ENCODE assay signal across 22 cellular contexts in genomic region chr11:116955548-116955947, GRCh38.
DNase-seq lines count a peak whose midpoint lies in the region; ATAC-seq and TF ChIP-seq lines count a peak whose summit lies in the region.
"Had no signal": no experiment of that assay in that cellular context is flagged by ENCODE, and none has a peak within 500 bp of the region (broad histone marks: within the 10 kb centered on the region; RNA-seq: fewer than 3 reads in every experiment).

No MANE protein-coding gene starts in this region.

- H3K27me3 Mint-ChIP-seq in CD4-positive, CD25-positive, alpha-beta regulatory T cell: no peaks in the 10 kb centered on the region
- H3K27me3 Mint-ChIP-seq in effector memory CD8-positive, alpha-beta T cell: no peaks in the 10 kb centered on the region
- no peaks in the 10 kb centered on the region for H3K27me3 Mint-ChIP-seq in natural killer cell (ENCODE audit: low read depth in 2 of 2)

- H3K4me3 ChIP-seq in CD4-positive, CD25-positive, alpha-beta regulatory T cell (ENCODE audit: low read depth, low read length): peak overlapping the region; percentile 43
- H3K4me3 ChIP-seq in Loucy (ENCODE audit: low read length, poor library complexity, severe bottlenecking) (no peak overlapping the region), tibial nerve (no peak overlapping the region)
- H3K4me3 ChIP-seq: hepatocyte, prostate gland, testis had no signal

- H3K4me3 Mint-ChIP-seq in CD4-positive, CD25-positive, alpha-beta regulatory T cell: no peak overlapping the region
- peak overlapping the region; percentile 40 to 60 for H3K4me3 Mint-ChIP-seq in effector memory CD8-positive, alpha-beta T cell
- no peak overlapping the region for H3K4me3 Mint-ChIP-seq in natural killer cell
- H3K4me3 Mint-ChIP-seq: activated T-cell treated with anti-CD3 and anti-CD28 coated beads, Interleukin-2, amount 50 U/mL, for 72 hours; HFFc6; neural crest cell had no signal

- peak overlapping the region in 1 of 3 donors; percentile 74 for H3K27ac Mint-ChIP-seq in CD4-positive, CD25-positive, alpha-beta regulatory T cell
- peak overlapping the region; percentile 88 to 95 for H3K27ac Mint-ChIP-seq in effector memory CD8-positive, alpha-beta T cell
- peak overlapping the region; percentile 85 to 87 for H3K27ac Mint-ChIP-seq in natural killer cell
- H3K27ac Mint-ChIP-seq: activated naive CD4-positive, alpha-beta T cell treated with anti-CD3 and anti-CD28 coated beads, Interleukin-2, amount 50 U/mL, for 72 hours; activated T-cell treated with anti-CD3 and anti-CD28 coated beads, Interleukin-2, amount 50 U/mL, for 72 hours; HFFc6 had no signal

- H3K9ac ChIP-seq in Loucy (ENCODE audit: low read depth, low read length, poor library complexity, severe bottlenecking): peak overlapping the region; percentile 1

- DNase-seq in CD4-positive, CD25-positive, alpha-beta regulatory T cell: peak in 1 of 3 donors; percentile 34
- DNase-seq in effector memory CD8-positive, alpha-beta T cell: peak in 2 of 3 experiments; percentile 11 to 23
- no peak for DNase-seq in natural killer cell
- DNase-seq in amniotic stem cell (lab: John Stamatoyannopoulos, UW): no peak
- no peak for DNase-seq in DMS 273 treated with DMSO at 0.1 percent for 48 hours (lab: John Stamatoyannopoulos, UW)
- DNase-seq in tibial nerve (ENCODE audit: low spot score in 2 of 2): no peak
- DNase-seq: activated CD4-positive, alpha-beta T cell treated with anti-CD3 and anti-CD28 coated beads, Interleukin-2, amount 50 U/mL, for 48 hours; activated T-cell treated with anti-CD3 and anti-CD28 coated beads, Interleukin-2, amount 50 U/mL, for 72 hours; cortex of kidney; DND-41; HFFc6; KBM-7; NCI-H1930; T-helper 1 cell; testis had no signal

- 81 to 90% methylated on average over 3 of the region's 3 CpGs for WGBS in tibial nerve, 2 donors

- H3K4me1 Mint-ChIP-seq in CD4-positive, CD25-positive, alpha-beta regulatory T cell: peaks cover 28 to 49% (median 36%) of the 10 kb centered on the region in 4 donors
- H3K4me1 Mint-ChIP-seq in effector memory CD8-positive, alpha-beta T cell (ENCODE audit: low read depth in 2 of 2): peaks cover 25 to 56% of the 10 kb centered on the region in 2 donors
- peaks cover 44 to 46% of the 10 kb centered on the region in 2 donors for H3K4me1 Mint-ChIP-seq in natural killer cell

- H2AFZ ChIP-seq in Loucy (ENCODE audit: low read length): no peak overlapping the region
- H2AFZ ChIP-seq: hepatocyte had no signal

- no peaks in the 10 kb centered on the region for H3K27me3 ChIP-seq in CD4-positive, CD25-positive, alpha-beta regulatory T cell (ENCODE audit: control insufficient read depth, insufficient read depth, low read length)
- H3K27me3 ChIP-seq in Loucy (ENCODE audit: insufficient read depth, low read length, poor library complexity, severe bottlenecking) (no peaks in the 10 kb centered on the region), tibial nerve (no peaks in the 10 kb centered on the region)
- H3K27me3 ChIP-seq: hepatocyte, testis had no signal

- peak in 1 of 2 donors; percentile 47 for ATAC-seq in CD4-positive, CD25-positive, alpha-beta regulatory T cell (ENCODE audit: low read depth in 2 of 2)
- peak; percentile 63 for ATAC-seq in effector memory CD8-positive, alpha-beta T cell (replicated peaks)
- ATAC-seq in natural killer cell: peak; percentile 52 to 62 (median 52)
- ATAC-seq in HG02840 (IDR thresholded peaks at IDR 0.05; ENCODE audit: low FRiP score, unreplicated experiment): no peak
- ATAC-seq: activated naive CD4-positive, alpha-beta T cell treated with anti-CD3 and anti-CD28 coated beads, Interleukin-2, amount 50 U/mL, for 72 hours; activated T-cell treated with anti-CD3 and anti-CD28 coated beads, Interleukin-2, amount 50 U/mL, for 72 hours had no signal

- TF ChIP-seq CTCF in Loucy (conservative IDR thresholded peaks at IDR 0.05; ENCODE audit: low read length): no peak
- no peak for TF ChIP-seq CTCF in natural killer cell (IDR thresholded peaks at IDR 0.05)
- no peak for TF ChIP-seq CTCF in tibial nerve (IDR thresholded peaks at IDR 0.05)

- peak overlapping the region; percentile 59 for H3K4me2 ChIP-seq in Loucy (ENCODE audit: low read depth, low read length, poor library complexity, severe bottlenecking)
- H3K4me2 ChIP-seq: hepatocyte had no signal

- no peak for TF ChIP-seq EP300 in tibial nerve (IDR thresholded peaks at IDR 0.05)

- peaks cover 25% of the 10 kb centered on the region; the same call in 1 of the 2 replicates for H3K79me2 ChIP-seq in Loucy (ENCODE audit: insufficient read depth, low read length)

- H3K4me1 ChIP-seq in CD4-positive, CD25-positive, alpha-beta regulatory T cell (ENCODE audit: control insufficient read depth, insufficient read depth, low read length, poor library complexity, severe bottlenecking): peaks cover 29% of the 10 kb centered on the region
- peaks cover 40% of the 10 kb centered on the region for H3K4me1 ChIP-seq in Loucy (ENCODE audit: insufficient read depth, low read length, poor library complexity, severe bottlenecking)
- peaks cover 0 to 50% (median 2%) of the 10 kb centered on the region in 4 donors for H3K4me1 ChIP-seq in tibial nerve
- H3K4me1 ChIP-seq: prostate gland, testis had no signal

- H4K20me1 ChIP-seq in Loucy (ENCODE audit: insufficient read depth, low read length, poor library complexity, severe bottlenecking): no peaks in the 10 kb centered on the region

- no peaks in the 10 kb centered on the region for H3K9me2 ChIP-seq in Loucy (replicated peaks; ENCODE audit: low read depth, low read length)

- peak overlapping the region; percentile 65 for H3K27ac ChIP-seq in CD4-positive, CD25-positive, alpha-beta regulatory T cell (ENCODE audit: insufficient read depth, low read length, poor library complexity, severe bottlenecking)
- peak overlapping the region in 1 of 4 donors; percentile 22 for H3K27ac ChIP-seq in tibial nerve
- H3K27ac ChIP-seq: hepatocyte, prostate gland, RWPE1, testis had no signal

- TF ChIP-seq POLR2A in tibial nerve (IDR thresholded peaks at IDR 0.05): no peak

- H3F3A ChIP-seq in Loucy (ENCODE audit: low read depth): peaks cover 5% of the 10 kb centered on the region; the same call in 1 of the 2 replicates

- no peaks in the 10 kb centered on the region for H3K9me3 Mint-ChIP-seq in CD4-positive, CD25-positive, alpha-beta regulatory T cell
- H3K9me3 Mint-ChIP-seq in effector memory CD8-positive, alpha-beta T cell: no peaks in the 10 kb centered on the region
- no peaks in the 10 kb centered on the region for H3K9me3 Mint-ChIP-seq in natural killer cell
- H3K9me3 Mint-ChIP-seq: activated naive CD4-positive, alpha-beta T cell treated with anti-CD3 and anti-CD28 coated beads, Interleukin-2, amount 50 U/mL, for 72 hours; activated T-cell treated with anti-CD3 and anti-CD28 coated beads, Interleukin-2, amount 50 U/mL, for 72 hours; HFFc6; neural crest cell had no signal

- H3K36me3 Mint-ChIP-seq in CD4-positive, CD25-positive, alpha-beta regulatory T cell: peaks cover 33% of the 10 kb centered on the region
- peaks cover 10% of the 10 kb centered on the region for H3K36me3 Mint-ChIP-seq in effector memory CD8-positive, alpha-beta T cell (ENCODE audit: insufficient read depth)
- peaks cover 5% of the 10 kb centered on the region for H3K36me3 Mint-ChIP-seq in natural killer cell

- intact Hi-C loops in natural killer cell (cut with micrococcal nuclease): no loop called here

- H3K9me3 ChIP-seq in CD4-positive, CD25-positive, alpha-beta regulatory T cell (ENCODE audit: control insufficient read depth in 2 of 2, low read length in 2 of 2): no peaks in the 10 kb centered on the region
- no peaks in the 10 kb centered on the region for H3K9me3 ChIP-seq in Loucy (ENCODE audit: insufficient read depth, low read depth, low read length)
- no peaks in the 10 kb centered on the region for H3K9me3 ChIP-seq in tibial nerve
- H3K9me3 ChIP-seq: prostate gland, testis had no signal

- peaks cover 5% of the 10 kb centered on the region for H3K36me3 ChIP-seq in CD4-positive, CD25-positive, alpha-beta regulatory T cell (ENCODE audit: control insufficient read depth, insufficient read depth, low read length)
- H3K36me3 ChIP-seq in Loucy (ENCODE audit: insufficient read depth, low read length) (peaks cover 21% of the 10 kb centered on the region; the same call in 1 of the 2 replicates), tibial nerve (peaks cover 0 to 19% (median 0%) of the 10 kb centered on the region in 3 donors)
- H3K36me3 ChIP-seq: prostate gland had no signal

Comparison
In these comparisons a context has a peak if more than half of its experiments do, and no peak if none do; other contexts are left out.
1. DNase-seq: peak in effector memory CD8-positive, alpha-beta T cell (2 of 3); none in natural killer cell (single experiment), amniotic stem cell (single experiment), DMS 273 treated with DMSO at 0.1 percent for 48 hours (single experiment) and tibial nerve (0 of 2).
2. H3K4me3 Mint-ChIP-seq: peak in effector memory CD8-positive, alpha-beta T cell (2 of 2); none in CD4-positive, CD25-positive, alpha-beta regulatory T cell (0 of 4) and natural killer cell (single experiment).